Comparison of ENCODE assay signal across 13 cellular contexts in the genomic region with DNA sequence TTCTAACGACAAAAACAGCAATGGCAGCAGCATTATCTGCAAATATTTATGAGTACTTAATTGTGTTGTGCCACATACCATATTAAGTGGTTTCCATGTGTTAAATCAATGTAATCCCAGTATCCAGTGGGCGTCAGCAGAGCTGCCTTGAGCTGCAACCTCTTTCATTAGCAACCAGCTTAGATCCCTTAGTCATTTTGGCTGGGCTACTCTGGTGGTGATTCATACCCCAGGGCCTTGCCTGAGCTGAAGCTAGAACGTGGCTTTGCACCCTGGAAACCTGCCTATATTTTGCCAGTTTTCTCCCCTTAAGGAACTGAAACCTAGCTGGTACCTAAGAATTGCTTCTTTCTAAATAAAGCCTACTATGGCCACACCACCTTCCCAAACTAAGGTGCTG.
DNase-seq lines count a peak whose midpoint lies in the region; ATAC-seq and TF ChIP-seq lines count a peak whose summit lies in the region.
"Had no signal": no experiment of that assay in that cellular context is flagged by ENCODE, and none has a peak within 500 bp of the region (broad histone marks: within the 10 kb centered on the region; RNA-seq: fewer than 3 reads in every experiment).

No MANE protein-coding gene starts in this region.

- no peak for TF ChIP-seq CTCF in OCI-LY7 (conservative IDR thresholded peaks at IDR 0.05; ENCODE audit: low read length)

- no peaks in the 10 kb centered on the region for H3K27me3 ChIP-seq in ACC112 (ENCODE audit: insufficient read depth, low read length)
- H3K27me3 ChIP-seq: upper lobe of left lung had no signal

- intact Hi-C loops in OCI-LY7 (cut with micrococcal nuclease; ENCODE audit: unreplicated experiment), result no loop called here

- H3K27ac ChIP-seq in ACC112 (ENCODE audit: low read depth, low read length), result peak overlapping the region; percentile 86
- H3K27ac ChIP-seq in OCI-LY7 (ENCODE audit: low read depth, low read length, poor library complexity, severe bottlenecking), result no peak overlapping the region
- H3K27ac ChIP-seq: BLaER1, parathyroid adenoma, upper lobe of left lung had no signal

- H3K36me3 ChIP-seq in ACC112 (ENCODE audit: insufficient read depth, low read length), result no peaks in the 10 kb centered on the region
- H3K36me3 ChIP-seq in OCI-LY7 (ENCODE audit: insufficient read depth, low read length), result no peaks in the 10 kb centered on the region
- H3K36me3 ChIP-seq: BLaER1, upper lobe of left lung had no signal

- H3K4me3 ChIP-seq in ACC112 (ENCODE audit: low read depth, low read length), result peak overlapping the region; percentile 19; the same call in 1 of the 2 replicates
- H3K4me3 ChIP-seq in OCI-LY7 (ENCODE audit: low read depth, low read length, poor library complexity, severe bottlenecking), result no peak overlapping the region
- H3K4me3 ChIP-seq: BLaER1, upper lobe of left lung had no signal

- no peaks in the 10 kb centered on the region for H3K9me2 ChIP-seq in OCI-LY7 (ENCODE audit: insufficient read depth, low read length)

- CTCF ChIA-PET in OCI-LY7 (lab: Charles Lee; ENCODE audit: unreplicated experiment), result no interaction called here

- H3K4me1 Mint-ChIP-seq in activated naive CD8-positive, alpha-beta T cell treated with anti-CD3 and anti-CD28 coated beads for 36 hours, result no peaks in the 10 kb centered on the region

- ATAC-seq in GM18517 (IDR thresholded peaks at IDR 0.05; ENCODE audit: unreplicated experiment) (no peak), GM21576 (IDR thresholded peaks at IDR 0.05; ENCODE audit: unreplicated experiment) (no peak)

- no peaks in the 10 kb centered on the region for H4K20me1 ChIP-seq in OCI-LY7 (ENCODE audit: insufficient read depth, low read length)
- H4K20me1 ChIP-seq: BLaER1 had no signal

- H3K79me2 ChIP-seq in ACC112 (ENCODE audit: control insufficient read depth, insufficient read depth, low read length, unreplicated experiment) (no peaks in the 10 kb centered on the region), OCI-LY7 (ENCODE audit: insufficient read depth, low read depth, low read length) (no peaks in the 10 kb centered on the region)
- H3K79me2 ChIP-seq: parathyroid adenoma had no signal

- no peak overlapping the region for H3K27ac Mint-ChIP-seq in activated naive CD8-positive, alpha-beta T cell treated with anti-CD3 and anti-CD28 coated beads for 36 hours

- H2AFZ ChIP-seq in ACC112 (ENCODE audit: low read length, unreplicated experiment) (peak overlapping the region; percentile 44), OCI-LY7 (ENCODE audit: low read length) (no peak overlapping the region)
- H2AFZ ChIP-seq: parathyroid adenoma had no signal

- BruUV-seq in OCI-LY7 (replicated peaks; lab: Mats Ljungman, UMichigan), result no TSS peak

- POLR2A ChIA-PET in OCI-LY7 (lab: Charles Lee), result no interaction called here

- no peak overlapping the region for H3K4me3 Mint-ChIP-seq in activated naive CD8-positive, alpha-beta T cell treated with anti-CD3 and anti-CD28 coated beads for 36 hours

- peaks cover 25% of the 10 kb centered on the region for H3K4me1 ChIP-seq in ACC112 (ENCODE audit: control insufficient read depth, insufficient read depth, low read length, unreplicated experiment)
- H3K4me1 ChIP-seq in OCI-LY7 (ENCODE audit: insufficient read depth, low read length, poor library complexity, severe bottlenecking), result no peaks in the 10 kb centered on the region
- H3K4me1 ChIP-seq: BLaER1, parathyroid adenoma, upper lobe of left lung had no signal

- H3K9me3 ChIP-seq in OCI-LY7 (ENCODE audit: low read length), result no peaks in the 10 kb centered on the region
- H3K9me3 ChIP-seq: BLaER1, upper lobe of left lung had no signal

- H3K4me2 ChIP-seq in OCI-LY7 (ENCODE audit: low read length), result no peak overlapping the region
- H3K4me2 ChIP-seq: BLaER1 had no signal

- no peaks in the 10 kb centered on the region for H3K9me3 Mint-ChIP-seq in activated naive CD8-positive, alpha-beta T cell treated with anti-CD3 and anti-CD28 coated beads for 36 hours

- H3K27me3 Mint-ChIP-seq in activated naive CD8-positive, alpha-beta T cell treated with anti-CD3 and anti-CD28 coated beads for 36 hours, result no peaks in the 10 kb centered on the region

- no peaks in the 10 kb centered on the region for H3K36me3 Mint-ChIP-seq in activated naive CD8-positive, alpha-beta T cell treated with anti-CD3 and anti-CD28 coated beads for 36 hours

- peak; percentile 60 for DNase-seq in HPDE6-E6E7 (ENCODE audit: extremely low spot score)
- peak; percentile 80 for DNase-seq in astrocyte of the hippocampus (ENCODE audit: low read depth, low spot score)
- DNase-seq in iris pigment epithelial cell (ENCODE audit: low read depth), result peak; percentile 88
- no peak for DNase-seq in activated naive CD8-positive, alpha-beta T cell treated with anti-CD3 and anti-CD28 coated beads for 36 hours
- DNase-seq in OCI-LY7 (ENCODE audit: low spot score), result no peak
- DNase-seq: kidney, MM.1S, upper lobe of left lung had no signal

Comparison
In these comparisons a context has a peak if more than half of its experiments do, and no peak if none do; other contexts are left out.
1. DNase-seq: peak in HPDE6-E6E7 (single experiment), astrocyte of the hippocampus (single experiment) and iris pigment epithelial cell (single experiment); none in activated naive CD8-positive, alpha-beta T cell treated with anti-CD3 and anti-CD28 coated beads for 36 hours (single experiment) and OCI-LY7 (single experiment).